In genomic region chr2:55395724-55396605, GRCh38 we compare ENCODE assay signal across 27 cellular contexts. TPM values are rescaled to one million over a fixed set of nuclear protein-coding genes. Genes with fewer than 3 reads are reported as not detected.
DNase-seq lines count a peak whose midpoint lies in the region; ATAC-seq and TF ChIP-seq lines count a peak whose summit lies in the region.
"Had no signal": no experiment of that assay in that cellular context is flagged by ENCODE, and none has a peak within 500 bp of the region (broad histone marks: within the 10 kb centered on the region; RNA-seq: fewer than 3 reads in every experiment).

No MANE protein-coding gene starts in this region.

- H3K4me3 Mint-ChIP-seq in GM23338: no peak overlapping the region
- no peak overlapping the region for H3K4me3 Mint-ChIP-seq in nephron progenitor cell
- H3K4me3 Mint-ChIP-seq in HFFc6: no peak overlapping the region
- H3K4me3 Mint-ChIP-seq: activated naive CD4-positive, alpha-beta T cell treated with anti-CD3 and anti-CD28 coated beads, Interleukin-2, amount 50 U/mL, for 24 hours; natural killer cell treated with Interleukin-12 subunit alpha and Interleukin-12 subunit beta and Interleukin-15 and Interleukin-18, amount 100 ng/mL, for 72 hours had no signal

- no peak overlapping the region for H2AFZ ChIP-seq in GM23338
- H2AFZ ChIP-seq: parathyroid adenoma had no signal

- DNase-seq in GM13977 (ENCODE audit: low spot score) (peak; percentile 24), GM23338 (ENCODE audit: low spot score) (no peak), nephron progenitor cell (no peak), NCI-H526 treated with DMSO at 0.1 percent for 48 hours (lab: John Stamatoyannopoulos, UW) (no peak), HFFc6 (no peak)
- DNase-seq: ACHN; activated CD4-positive, alpha-beta T cell treated with anti-CD3 and anti-CD28 coated beads, Interleukin-2, amount 50 U/mL, for 1 hour; Caco-2; central memory CD4-positive, alpha-beta T cell; DMS79 treated with DMSO at 0.1 percent for 48 hours; heart left ventricle; NCI-H1105 treated with DMSO at 0.1 percent for 48 hours; NCI-H2081 treated with DMSO at 0.1 percent for 48 hours; NK-92 treated with Interleukin-12 subunit alpha and Interleukin-12 subunit beta, amount 100 ng/mL, for 24 hours; Peyer's patch; stimulated activated CD4-positive, alpha-beta T cell treated with anti-CD3 and anti-CD28 coated beads, Interleukin-15, amount 100 ng/mL, for 24 hours; stimulated activated CD8-positive, alpha-beta memory T cell treated with anti-CD3 and anti-CD28 coated beads, Interleukin-4, amount 100 ng/mL, for 48 hours had no signal

- 0 out of 2 replicates have a peak overlapping the region, but pooled peaks have one; percentile 11 for H3K27ac Mint-ChIP-seq in GM23338
- peak overlapping the region; percentile 62 for H3K27ac Mint-ChIP-seq in nephron progenitor cell
- H3K27ac Mint-ChIP-seq in HFFc6: no peak overlapping the region
- H3K27ac Mint-ChIP-seq: activated naive CD4-positive, alpha-beta T cell treated with anti-CD3 and anti-CD28 coated beads, Interleukin-2, amount 50 U/mL, for 24 hours; natural killer cell treated with Interleukin-12 subunit alpha and Interleukin-12 subunit beta and Interleukin-15 and Interleukin-18, amount 100 ng/mL, for 72 hours had no signal

- no peaks in the 10 kb centered on the region for H3K27me3 ChIP-seq in GM23338 (ENCODE audit: insufficient read depth)
- H3K27me3 ChIP-seq: BLaER1, heart left ventricle, Peyer's patch had no signal

- H3K9me3 Mint-ChIP-seq in GM23338: no peaks in the 10 kb centered on the region
- peaks cover 21% of the 10 kb centered on the region for H3K9me3 Mint-ChIP-seq in nephron progenitor cell
- peaks cover 5% of the 10 kb centered on the region; the same call in 1 of the 2 replicates for H3K9me3 Mint-ChIP-seq in HFFc6
- H3K9me3 Mint-ChIP-seq: natural killer cell treated with Interleukin-12 subunit alpha and Interleukin-12 subunit beta and Interleukin-15 and Interleukin-18, amount 100 ng/mL, for 72 hours had no signal

- no peak overlapping the region for H3K27ac ChIP-seq in GM23338 (ENCODE audit: low read depth)
- H3K27ac ChIP-seq: BLaER1, heart left ventricle, parathyroid adenoma, Peyer's patch had no signal

- no peaks in the 10 kb centered on the region for H3K27me3 Mint-ChIP-seq in GM23338 (ENCODE audit: insufficient read depth, low read depth, poor library complexity)
- H3K27me3 Mint-ChIP-seq in nephron progenitor cell (ENCODE audit: low read depth, poor library complexity): peaks cover 2% of the 10 kb centered on the region
- H3K27me3 Mint-ChIP-seq in HFFc6 (ENCODE audit: insufficient read depth): no peaks in the 10 kb centered on the region
- H3K27me3 Mint-ChIP-seq: activated naive CD4-positive, alpha-beta T cell treated with anti-CD3 and anti-CD28 coated beads, Interleukin-2, amount 50 U/mL, for 24 hours; natural killer cell treated with Interleukin-12 subunit alpha and Interleukin-12 subunit beta and Interleukin-15 and Interleukin-18, amount 100 ng/mL, for 72 hours had no signal

- H3K9me2 ChIP-seq in GM23338 (ENCODE audit: insufficient read depth): no peaks in the 10 kb centered on the region

- H3K4me1 Mint-ChIP-seq in GM23338 (peaks cover 12% of the 10 kb centered on the region), nephron progenitor cell (no peaks in the 10 kb centered on the region), HFFc6 (ENCODE audit: low read depth) (no peaks in the 10 kb centered on the region)
- H3K4me1 Mint-ChIP-seq: activated naive CD4-positive, alpha-beta T cell treated with anti-CD3 and anti-CD28 coated beads, Interleukin-2, amount 50 U/mL, for 24 hours had no signal

- H3F3A ChIP-seq in GM23338 (replicated peaks; ENCODE audit: low read depth): no peaks in the 10 kb centered on the region

- H3K4me1 ChIP-seq in GM23338 (ENCODE audit: insufficient read depth): peaks cover 3% of the 10 kb centered on the region; the same call in 1 of the 2 replicates
- H3K4me1 ChIP-seq: BLaER1, Caco-2, heart left ventricle, parathyroid adenoma, Peyer's patch had no signal

- peaks cover 7% of the 10 kb centered on the region for H3K36me3 Mint-ChIP-seq in GM23338 (ENCODE audit: low read depth)
- peaks cover 49% of the 10 kb centered on the region for H3K36me3 Mint-ChIP-seq in nephron progenitor cell (ENCODE audit: low read depth)
- H3K36me3 Mint-ChIP-seq in HFFc6 (ENCODE audit: low read depth): peaks cover 18% of the 10 kb centered on the region
- H3K36me3 Mint-ChIP-seq: natural killer cell treated with Interleukin-12 subunit alpha and Interleukin-12 subunit beta and Interleukin-15 and Interleukin-18, amount 100 ng/mL, for 72 hours had no signal

- H4K20me1 ChIP-seq in GM23338 (replicated peaks; ENCODE audit: insufficient read depth): no peaks in the 10 kb centered on the region

- TF ChIP-seq CTCF in GM13977 (IDR thresholded peaks at IDR 0.05; ENCODE audit: extremely low read depth, insufficient read depth, missing control alignments) (no peak), GM23338 (conservative IDR thresholded peaks at IDR 0.05; ENCODE audit: low read depth in 2 of 2) (no peak), nephron progenitor cell (IDR thresholded peaks at IDR 0.05) (no peak), HFFc6 (IDR thresholded peaks at IDR 0.05) (no peak)

- H3K4me2 ChIP-seq in GM23338: no peak overlapping the region
- H3K4me2 ChIP-seq: BLaER1 had no signal

- peaks cover 42% of the 10 kb centered on the region for H3K79me2 ChIP-seq in GM23338 (replicated peaks; ENCODE audit: insufficient read depth)
- H3K79me2 ChIP-seq: parathyroid adenoma had no signal

- H3K4me3 ChIP-seq in GM23338: no peak overlapping the region
- H3K4me3 ChIP-seq: BLaER1, heart left ventricle, Peyer's patch had no signal

- ATAC-seq in GM23338 (no peak), HG03095 (IDR thresholded peaks at IDR 0.05; ENCODE audit: unreplicated experiment) (peak; percentile 45), HG03469 (IDR thresholded peaks at IDR 0.05; ENCODE audit: unreplicated experiment) (no peak), GM19455 (IDR thresholded peaks at IDR 0.05; ENCODE audit: unreplicated experiment) (no peak)
- ATAC-seq: heart left ventricle; HepG2; left lobe of liver; natural killer cell treated with Interleukin-12 subunit alpha and Interleukin-12 subunit beta and Interleukin-15 and Interleukin-18, amount 100 ng/mL, for 72 hours; sciatic nerve had no signal

- H3K36me3 ChIP-seq in GM23338 (ENCODE audit: insufficient read depth): no peaks in the 10 kb centered on the region
- H3K36me3 ChIP-seq: Peyer's patch had no signal

- in situ Hi-C loops in GM13977 (cut with MboI; ENCODE audit: low pct_unique_long_range_greater_than_20kb, low sequenced_read_pairs, unreplicated experiment): no loop called here

TF ChIP-seq in GM23338, 12 proteins besides CTCF, POLR2A, EP300 and RAD21 (continues in another document):
- no peak for TF ChIP-seq STAT1 (IDR thresholded peaks at IDR 0.05; ENCODE audit: unreplicated experiment)
- TF ChIP-seq JUNB (IDR thresholded peaks at IDR 0.05; ENCODE audit: unreplicated experiment): no peak
- no peak for TF ChIP-seq EZH2phosphoT487 (IDR thresholded peaks at IDR 0.05; ENCODE audit: unreplicated experiment)
- no peak for TF ChIP-seq REST (IDR thresholded peaks at IDR 0.05; ENCODE audit: unreplicated experiment)
- no peak for TF ChIP-seq ZNF114 (CRISPR knock-in tag; IDR thresholded peaks at IDR 0.05)
- TF ChIP-seq, protein P1, sequence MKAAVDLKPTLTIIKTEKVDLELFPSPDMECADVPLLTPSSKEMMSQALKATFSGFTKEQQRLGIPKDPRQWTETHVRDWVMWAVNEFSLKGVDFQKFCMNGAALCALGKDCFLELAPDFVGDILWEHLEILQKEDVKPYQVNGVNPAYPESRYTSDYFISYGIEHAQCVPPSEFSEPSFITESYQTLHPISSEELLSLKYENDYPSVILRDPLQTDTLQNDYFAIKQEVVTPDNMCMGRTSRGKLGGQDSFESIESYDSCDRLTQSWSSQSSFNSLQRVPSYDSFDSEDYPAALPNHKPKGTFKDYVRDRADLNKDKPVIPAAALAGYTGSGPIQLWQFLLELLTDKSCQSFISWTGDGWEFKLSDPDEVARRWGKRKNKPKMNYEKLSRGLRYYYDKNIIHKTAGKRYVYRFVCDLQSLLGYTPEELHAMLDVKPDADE (IDR thresholded peaks at IDR 0.05): no peak
- no peak for TF ChIP-seq ZNF331 (CRISPR knock-in tag; IDR thresholded peaks at IDR 0.05; ENCODE audit: low read depth)
- TF ChIP-seq NANOG (IDR thresholded peaks at IDR 0.05; ENCODE audit: borderline replicate concordance): no peak
- TF ChIP-seq POLR2AphosphoS5 (IDR thresholded peaks at IDR 0.05; ENCODE audit: low read depth): no peak

RNA-seq across cellular contexts. Expression of gene CCDC88A, which starts 23.7 kb away (rescaled TPM):
- total RNA-seq in GM23338 (2014; rRNA removed; shearing (Covaris generic)): 134 and 144 TPM in 2 replicates
- 152 and 169 TPM in 2 replicates for polyA plus RNA-seq in GM23338 (2016; fragmentation: Nextera tagmentation; extraction: Ambion mirVana)
- total RNA-seq in HFFc6 (2021; fragmentation: NEBNext Ultra II Directional; extraction: Animal tissue kit (Norgen Biotek cat#: 25700)): 10 to 100 TPM; 39.7 to 62.5 (median 45.7) TPM
